ENCODE assay signal across 14 cellular contexts in genomic region chr16:11363927-11364258, GRCh38. TPM values are rescaled to one million over a fixed set of nuclear protein-coding genes. Genes with fewer than 3 reads are reported as not detected.
A peak's percentile ranks its signal among the peaks of the same experiment; 100 is the strongest.
DNase-seq lines count a peak whose midpoint lies in the region; ATAC-seq and TF ChIP-seq lines count a peak whose summit lies in the region.
"Had no signal": no experiment of that assay in that cellular context is flagged by ENCODE, and none has a peak within 500 bp of the region (broad histone marks: within the 10 kb centered on the region; RNA-seq: fewer than 3 reads in every experiment).

No MANE protein-coding gene starts in this region.

- no peak for TF ChIP-seq POLR2A in adrenal gland (IDR thresholded peaks at IDR 0.05)

- H3K9ac ChIP-seq in mesenchymal stem cell (ENCODE audit: low read length) = peak overlapping the region; percentile 87
- H3K9ac ChIP-seq: KMS-11 had no signal

- H3K79me2 ChIP-seq in PC-9 (ENCODE audit: low read depth) = no peaks in the 10 kb centered on the region

- no peak overlapping the region for H3K18ac ChIP-seq in mesenchymal stem cell (ENCODE audit: low read depth in 1 of 2, low read length in 2 of 2)

- H3K36me3 ChIP-seq in HEK293 (ENCODE audit: control insufficient read depth in 2 of 2, insufficient read depth in 1 of 2, low read length in 2 of 2) = no peaks in the 10 kb centered on the region
- no peaks in the 10 kb centered on the region for H3K36me3 ChIP-seq in adrenal gland (replicated peaks in 1 of 2)
- no peaks in the 10 kb centered on the region for H3K36me3 ChIP-seq in mesenchymal stem cell (ENCODE audit: control insufficient read depth in 1 of 2, insufficient read depth in 2 of 2, low read depth in 1 of 2, low read length in 2 of 2)
- no peaks in the 10 kb centered on the region for H3K36me3 ChIP-seq in PC-9 (ENCODE audit: low read depth)
- H3K36me3 ChIP-seq: MG63 had no signal

- peaks cover 13% of the 10 kb centered on the region for H3F3A ChIP-seq in PC-9 (ENCODE audit: insufficient read depth, low read depth)

- WGBS in adrenal gland, 4 donors = 53 to 68% (median 62%) methylated on average over 7 of the region's 7 CpGs
- WGBS in mesenchymal stem cell = 69% methylated on average over 7 of the region's 7 CpGs

- H2AFZ ChIP-seq in mesenchymal stem cell (ENCODE audit: low read depth, low read length) (no peak overlapping the region), PC-9 (no peak overlapping the region)

- no peak for DNase-seq in adrenal gland
- DNase-seq in mesenchymal stem cell = no peak
- DNase-seq in type B pancreatic cell (ENCODE audit: extremely low spot score, unreplicated experiment) = no peak
- no peak for DNase-seq in PC-9
- no peak for DNase-seq in RKO (ENCODE audit: low spot score)
- DNase-seq: C1 segment of cervical spinal cord, NCI-H1105, NCI-H187, NCI-H446 had no signal

- H3K27ac ChIP-seq in HEK293 (ENCODE audit: extremely low read depth, low read depth, low read length) = no peak overlapping the region
- peak overlapping the region; percentile 34 to 91 (median 78) for H3K27ac ChIP-seq in adrenal gland
- no peak overlapping the region for H3K27ac ChIP-seq in mesenchymal stem cell (ENCODE audit: low read length, poor library complexity, severe bottlenecking)
- no peak overlapping the region for H3K27ac ChIP-seq in PC-9
- H3K27ac ChIP-seq: HL-60, KMS-11 had no signal

- no peak overlapping the region for H3K4me3 Mint-ChIP-seq in type B pancreatic cell

- no peak overlapping the region for H3K4ac ChIP-seq in mesenchymal stem cell (ENCODE audit: low read depth in 1 of 2, low read length in 2 of 2)

- no peak overlapping the region for H3K14ac ChIP-seq in mesenchymal stem cell (ENCODE audit: low read length in 2 of 2)

- no peak overlapping the region for H2BK15ac ChIP-seq in mesenchymal stem cell (ENCODE audit: low read depth, poor library complexity, severe bottlenecking)

- peaks cover 40% of the 10 kb centered on the region for H3K4me1 Mint-ChIP-seq in type B pancreatic cell (ENCODE audit: unreplicated experiment)

- no peak overlapping the region for H4K91ac ChIP-seq in mesenchymal stem cell (ENCODE audit: low read length)

- intact Hi-C loops in adrenal gland (cut with DNase I) (no loop called here), PC-9 (cut with micrococcal nuclease; ENCODE audit: unreplicated experiment) (no loop called here)

- no peak overlapping the region for H2BK120ac ChIP-seq in mesenchymal stem cell (ENCODE audit: low read depth, low read length)

- H2BK12ac ChIP-seq in mesenchymal stem cell (ENCODE audit: low read length in 2 of 2) = no peak overlapping the region

- CTCF ChIA-PET in HEK293 (lab: Yijun Ruan, JAX) = no interaction called here
- CTCF ChIA-PET in PC-9 (lab: Charles Lee) = no interaction called here

- no peak for ATAC-seq in HG03460 (IDR thresholded peaks at IDR 0.05; ENCODE audit: unreplicated experiment)

- no TSS peak for BruUV-seq in PC-9 (replicated peaks; lab: Mats Ljungman, UMichigan)

- H3K79me1 ChIP-seq in mesenchymal stem cell (replicated peaks; ENCODE audit: low read length, poor library complexity, severe bottlenecking) = no peaks in the 10 kb centered on the region

- H3K27me3 Mint-ChIP-seq in type B pancreatic cell = no peaks in the 10 kb centered on the region

- H2AK5ac ChIP-seq in mesenchymal stem cell (ENCODE audit: low read length, severe bottlenecking) = no peak overlapping the region

- H3K4me3 ChIP-seq in HEK293 (ENCODE audit: low read depth, low read length) (no peak overlapping the region), adrenal gland (no peak overlapping the region), mesenchymal stem cell (ENCODE audit: insufficient read depth in 1 of 2, low read depth in 1 of 2, low read length in 2 of 2) (no peak overlapping the region), PC-9 (no peak overlapping the region)
- H3K4me3 ChIP-seq: MG63 had no signal

- H3K9me2 ChIP-seq in PC-9 (ENCODE audit: insufficient read depth) = no peaks in the 10 kb centered on the region

- H3K9me3 Mint-ChIP-seq in type B pancreatic cell = no peaks in the 10 kb centered on the region

- H3K4me1 ChIP-seq in HEK293 (ENCODE audit: control insufficient read depth, insufficient read depth, low read length) (peaks cover 2% of the 10 kb centered on the region; the same call in 1 of the 2 replicates), adrenal gland (replicated peaks in 1 of 2) (peaks cover 18 to 24% of the 10 kb centered on the region in 2 donors), mesenchymal stem cell (ENCODE audit: control insufficient read depth, insufficient read depth, low read depth, low read length) (peaks cover 28% of the 10 kb centered on the region), PC-9 (replicated peaks; ENCODE audit: insufficient read depth) (peaks cover 22% of the 10 kb centered on the region)

- TF ChIP-seq CTCF in HEK293 (tag by site-specific recombination; IDR thresholded peaks at IDR 0.05) (no peak), adrenal gland (IDR thresholded peaks at IDR 0.05) (no peak), type B pancreatic cell (conservative IDR thresholded peaks at IDR 0.05) (no peak), PC-9 (conservative IDR thresholded peaks at IDR 0.05) (no peak)

- H4K8ac ChIP-seq in mesenchymal stem cell (ENCODE audit: low read length) = no peak overlapping the region

- no peak overlapping the region for H3K4me2 ChIP-seq in mesenchymal stem cell (ENCODE audit: low read length, poor library complexity, severe bottlenecking)
- no peak overlapping the region for H3K4me2 ChIP-seq in PC-9
- H3K4me2 ChIP-seq: KMS-11 had no signal

- H3K27me3 ChIP-seq in adrenal gland (no peaks in the 10 kb centered on the region), mesenchymal stem cell (ENCODE audit: control insufficient read depth in 1 of 2, insufficient read depth in 1 of 2, low read length in 2 of 2) (no peaks in the 10 kb centered on the region), PC-9 (ENCODE audit: insufficient read depth, low read depth) (no peaks in the 10 kb centered on the region)
- H3K27me3 ChIP-seq: MG63 had no signal

- H3K23ac ChIP-seq in mesenchymal stem cell (ENCODE audit: low read length in 2 of 2) = no peak overlapping the region

- H3K36me3 Mint-ChIP-seq in type B pancreatic cell = no peaks in the 10 kb centered on the region

- POLR2A ChIA-PET in HEK293 (lab: Yijun Ruan, JAX) = interaction anchor here (1.0 kb wide), 1 partner anchor 109 kb away, joined by 3 read pairs; no protein-coding TSS in a partner anchor
- POLR2A ChIA-PET in PC-9 (lab: Charles Lee; ENCODE audit: unreplicated experiment) = no interaction called here

- no peaks in the 10 kb centered on the region for H4K20me1 ChIP-seq in PC-9 (ENCODE audit: insufficient read depth)

- no peak overlapping the region for H2BK5ac ChIP-seq in mesenchymal stem cell (ENCODE audit: low read depth, low read length, poor library complexity, severe bottlenecking)

- H3K27ac Mint-ChIP-seq in type B pancreatic cell = peak overlapping the region; percentile 92

- H3K9me3 ChIP-seq in HEK293 (ENCODE audit: control insufficient read depth, insufficient read depth, low read depth, low read length) (no peaks in the 10 kb centered on the region), adrenal gland (replicated peaks in 1 of 3) (no peaks in the 10 kb centered on the region), mesenchymal stem cell (ENCODE audit: control insufficient read depth, low read length) (no peaks in the 10 kb centered on the region), PC-9 (ENCODE audit: insufficient read depth, low read depth) (no peaks in the 10 kb centered on the region)
- H3K9me3 ChIP-seq: MG63 had no signal

TF ChIP-seq in HEK293, 187 proteins besides CTCF, POLR2A, EP300 and RAD21:
- TF ChIP-seq OSR2 (tag by site-specific recombination; IDR thresholded peaks at IDR 0.05) = no peak
- TF ChIP-seq ZNF521 (tag by site-specific recombination; IDR thresholded peaks at IDR 0.05) = no peak
- 0 out of 2 replicates have a peak, but pooled peaks have one; percentile 34 for TF ChIP-seq ZNF335 (tag by site-specific recombination; conservative IDR thresholded peaks at IDR 0.05)
TF ChIP-seq in HEK293: peak in this region for 1.

RNA-seq across cellular contexts. Expression of gene RMI2, which starts 18.6 kb away (rescaled TPM):
- 1 to 10 TPM in 4 of 8 donors, under 1 TPM in 2, not detected in 2; 0.70 to 3.9 (median 1.3) TPM for total RNA-seq in adrenal gland
- polyA plus RNA-seq in adrenal gland = 1 to 10 TPM in 2 of 3 donors, under 1 TPM in 1; 0.56 to 1.3 (median 1.0) TPM
- 4.6 TPM for polyA plus RNA-seq in mesenchymal stem cell (2013, experiment 1 of 2)
- polyA plus RNA-seq in mesenchymal stem cell (2013, experiment 2 of 2) = 4.4 TPM
- 30.0 and 41.3 TPM in 2 replicates for total RNA-seq in type B pancreatic cell (ENCODE audit: low replicate concordance)
- 29.0 and 38.0 TPM in 2 replicates for total RNA-seq in PC-9 (2021)

Comparison
In these comparisons a context has a peak if more than half of its experiments do, and no peak if none do; other contexts are left out.
1. H3K27ac ChIP-seq: peak in adrenal gland (5 of 5); none in HEK293 (single experiment), mesenchymal stem cell (single experiment) and PC-9 (single experiment).